18 cellular contexts compared by ENCODE assay signal in the genomic region with DNA sequence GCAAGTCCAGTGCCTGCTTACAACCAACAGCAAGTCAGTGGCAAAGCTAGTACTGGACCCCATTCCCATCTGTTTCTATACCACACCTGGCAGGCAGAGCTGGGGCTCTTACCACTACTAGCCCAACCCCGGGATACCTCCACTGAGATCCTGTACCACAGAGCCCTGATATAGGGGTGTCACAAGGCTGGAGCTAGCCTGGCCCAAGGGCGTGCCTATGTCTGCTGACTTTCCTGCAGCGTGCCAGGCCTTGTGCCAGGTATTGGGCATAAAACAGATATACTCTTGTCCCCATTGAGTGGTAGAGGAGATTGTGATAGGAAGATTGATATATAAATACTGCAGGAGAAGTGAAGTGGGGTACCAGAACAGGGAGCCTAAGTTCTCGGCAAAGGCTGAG. TPM values are rescaled to one million over a fixed set of nuclear protein-coding genes. Genes with fewer than 3 reads are reported as not detected.
A peak's percentile ranks its signal among the peaks of the same experiment; 100 is the strongest.
DNase-seq lines count a peak whose midpoint lies in the region; ATAC-seq and TF ChIP-seq lines count a peak whose summit lies in the region.
"Had no signal": no experiment of that assay in that cellular context is flagged by ENCODE, and none has a peak within 500 bp of the region (broad histone marks: within the 10 kb centered on the region; RNA-seq: fewer than 3 reads in every experiment).

No MANE protein-coding gene starts in this region.

- no peaks in the 10 kb centered on the region for H3K27me3 Mint-ChIP-seq in CD4-positive, CD25-positive, alpha-beta regulatory T cell
- no peaks in the 10 kb centered on the region for H3K27me3 Mint-ChIP-seq in CD8-positive, alpha-beta memory T cell
- H3K27me3 Mint-ChIP-seq: CD4-positive, alpha-beta T cell had no signal

- H2AFZ ChIP-seq in osteoblast (ENCODE audit: low read length) = no peak overlapping the region
- H2AFZ ChIP-seq: GM23338 had no signal

- H3K27ac ChIP-seq in CD4-positive, CD25-positive, alpha-beta regulatory T cell (ENCODE audit: insufficient read depth, low read length, poor library complexity, severe bottlenecking) = no peak overlapping the region
- no peak overlapping the region for H3K27ac ChIP-seq in CD8-positive, alpha-beta memory T cell (ENCODE audit: low read depth, low read length)
- H3K27ac ChIP-seq in left ventricle myocardium inferior (replicated peaks) (peak overlapping the region; percentile 51), osteoblast (ENCODE audit: low read depth, low read length) (no peak overlapping the region), gastrocnemius medialis (peak overlapping the region in 2 of 4 donors; percentile 35 to 49), tibial nerve (no peak overlapping the region)
- H3K27ac ChIP-seq: HL-60 had no signal

- H3K4me3 Mint-ChIP-seq in CD4-positive, CD25-positive, alpha-beta regulatory T cell = no peak overlapping the region
- H3K4me3 Mint-ChIP-seq in CD8-positive, alpha-beta memory T cell = no peak overlapping the region
- H3K4me3 Mint-ChIP-seq: CD4-positive, alpha-beta T cell; GM23338 had no signal

- peaks cover 48% of the 10 kb centered on the region for H3K36me3 Mint-ChIP-seq in CD4-positive, CD25-positive, alpha-beta regulatory T cell
- H3K36me3 Mint-ChIP-seq in CD8-positive, alpha-beta memory T cell = peaks cover 0 to 97% (median 30%) of the 10 kb centered on the region in 3 donors

- TF ChIP-seq CTCF in left ventricle myocardium inferior (IDR thresholded peaks at IDR 0.05; ENCODE audit: borderline replicate concordance) = no peak
- no peak for TF ChIP-seq CTCF in osteoblast (IDR thresholded peaks at IDR 0.05; ENCODE audit: extremely low read depth, low read depth, low read length)
- TF ChIP-seq CTCF in gastrocnemius medialis (IDR thresholded peaks at IDR 0.05 in 4 of 5, conservative IDR thresholded peaks at IDR 0.05 in 1 of 5) = no peak
- TF ChIP-seq CTCF in tibial nerve (IDR thresholded peaks at IDR 0.05) = no peak

- H3K4me3 ChIP-seq in CD4-positive, CD25-positive, alpha-beta regulatory T cell (ENCODE audit: low read depth, low read length) = no peak overlapping the region
- no peak overlapping the region for H3K4me3 ChIP-seq in CD8-positive, alpha-beta memory T cell (ENCODE audit: low read length)
- H3K4me3 ChIP-seq in left ventricle myocardium inferior = no peak overlapping the region
- H3K4me3 ChIP-seq in osteoblast (ENCODE audit: insufficient read depth, low read length) = no peak overlapping the region
- H3K4me3 ChIP-seq in gastrocnemius medialis = no peak overlapping the region
- no peak overlapping the region for H3K4me3 ChIP-seq in tibial nerve
- H3K4me3 ChIP-seq: GM23338 had no signal

- H4K20me1 ChIP-seq in osteoblast (ENCODE audit: insufficient read depth, low read length) = peaks cover 41% of the 10 kb centered on the region

- no peaks in the 10 kb centered on the region for H3K9me3 ChIP-seq in CD4-positive, CD25-positive, alpha-beta regulatory T cell (ENCODE audit: control insufficient read depth in 2 of 2, low read length in 2 of 2)
- no peaks in the 10 kb centered on the region for H3K9me3 ChIP-seq in CD8-positive, alpha-beta memory T cell (ENCODE audit: low read length)
- H3K9me3 ChIP-seq in left ventricle myocardium inferior (replicated peaks) (no peaks in the 10 kb centered on the region), osteoblast (ENCODE audit: low read depth, low read length) (no peaks in the 10 kb centered on the region), gastrocnemius medialis (no peaks in the 10 kb centered on the region), tibial nerve (no peaks in the 10 kb centered on the region)
- H3K9me3 ChIP-seq: BE2C had no signal

- no peaks in the 10 kb centered on the region for H3K4me1 ChIP-seq in CD4-positive, CD25-positive, alpha-beta regulatory T cell (ENCODE audit: control insufficient read depth, insufficient read depth, low read length, poor library complexity, severe bottlenecking)
- no peaks in the 10 kb centered on the region for H3K4me1 ChIP-seq in CD8-positive, alpha-beta memory T cell (ENCODE audit: insufficient read depth, low read length)
- H3K4me1 ChIP-seq in left ventricle myocardium inferior (peaks cover 21% of the 10 kb centered on the region), osteoblast (ENCODE audit: insufficient read depth, low read length) (peaks cover 8% of the 10 kb centered on the region), gastrocnemius medialis (peaks cover 6 to 20% of the 10 kb centered on the region in 2 donors), tibial nerve (no peaks in the 10 kb centered on the region)
- H3K4me1 ChIP-seq: BE2C had no signal

- no peaks in the 10 kb centered on the region for H3K9me3 Mint-ChIP-seq in CD4-positive, CD25-positive, alpha-beta regulatory T cell
- H3K9me3 Mint-ChIP-seq in CD8-positive, alpha-beta memory T cell = no peaks in the 10 kb centered on the region
- H3K9me3 Mint-ChIP-seq: CD4-positive, alpha-beta T cell; GM23338 had no signal

- no peaks in the 10 kb centered on the region for H3K27me3 ChIP-seq in CD4-positive, CD25-positive, alpha-beta regulatory T cell (ENCODE audit: control insufficient read depth, insufficient read depth, low read length)
- H3K27me3 ChIP-seq in CD8-positive, alpha-beta memory T cell (ENCODE audit: insufficient read depth, low read length, poor library complexity, severe bottlenecking) = no peaks in the 10 kb centered on the region
- no peaks in the 10 kb centered on the region for H3K27me3 ChIP-seq in left ventricle myocardium inferior (ENCODE audit: low read depth)
- H3K27me3 ChIP-seq in osteoblast (ENCODE audit: insufficient read depth, low read length) = no peaks in the 10 kb centered on the region
- H3K27me3 ChIP-seq in gastrocnemius medialis = no peaks in the 10 kb centered on the region
- no peaks in the 10 kb centered on the region for H3K27me3 ChIP-seq in tibial nerve
- H3K27me3 ChIP-seq: BE2C had no signal

- H3K4me1 Mint-ChIP-seq in CD4-positive, CD25-positive, alpha-beta regulatory T cell = peaks cover 5 to 12% (median 7%) of the 10 kb centered on the region in 4 donors
- H3K4me1 Mint-ChIP-seq in CD8-positive, alpha-beta memory T cell = no peaks in the 10 kb centered on the region
- H3K4me1 Mint-ChIP-seq: GM23338 had no signal

- peak overlapping the region in 2 of 3 donors; percentile 60 to 92 for H3K27ac Mint-ChIP-seq in CD4-positive, CD25-positive, alpha-beta regulatory T cell
- peak overlapping the region in 5 of 8 donors; percentile 7 to 86 (median 40) for H3K27ac Mint-ChIP-seq in CD8-positive, alpha-beta memory T cell
- H3K27ac Mint-ChIP-seq: CD4-positive, alpha-beta T cell; GM23338 had no signal

- in situ Hi-C loops in gastrocnemius medialis (cut with MboI; ENCODE audit: low sequenced_read_pairs in 4 of 4) = no loop called here

- CTCF ChIA-PET in CD8-positive, alpha-beta memory T cell (lab: Charles Lee) = interaction anchor here (2.1 kb wide), 1 partner anchor 18 kb away, joined by 5 read pairs; no protein-coding TSS in a partner anchor

- no peak for ATAC-seq in CD4-positive, CD25-positive, alpha-beta regulatory T cell (ENCODE audit: low read depth in 2 of 2)
- no peak for ATAC-seq in gastrocnemius medialis
- ATAC-seq: GM23338 had no signal

- H3K4me2 ChIP-seq in osteoblast (ENCODE audit: insufficient read depth, low read length) = no peak overlapping the region
- H3K4me2 ChIP-seq: GM23338 had no signal

- POLR2A ChIA-PET in CD8-positive, alpha-beta memory T cell (lab: Charles Lee) = no interaction called here

- peaks cover 85% of the 10 kb centered on the region for H3K36me3 ChIP-seq in CD4-positive, CD25-positive, alpha-beta regulatory T cell (ENCODE audit: control insufficient read depth, insufficient read depth, low read length)
- H3K36me3 ChIP-seq in CD8-positive, alpha-beta memory T cell (ENCODE audit: insufficient read depth, low read length) = peaks cover 37% of the 10 kb centered on the region
- H3K36me3 ChIP-seq in left ventricle myocardium inferior (peaks cover 97% of the 10 kb centered on the region), osteoblast (ENCODE audit: insufficient read depth, low read length) (peaks cover 92% of the 10 kb centered on the region), gastrocnemius medialis (peaks cover 0 to 84% of the 10 kb centered on the region in 2 donors), tibial nerve (peaks cover 0 to 100% (median 22%) of the 10 kb centered on the region in 3 donors)

- TF ChIP-seq POLR2A in gastrocnemius medialis (IDR thresholded peaks at IDR 0.05) (no peak), tibial nerve (IDR thresholded peaks at IDR 0.05) (no peak)

- no peak for TF ChIP-seq EP300 in tibial nerve (IDR thresholded peaks at IDR 0.05)

- DNase-seq in CD4-positive, CD25-positive, alpha-beta regulatory T cell = no peak
- no peak for DNase-seq in CD8-positive, alpha-beta memory T cell
- DNase-seq in left ventricle myocardium inferior (peak; percentile 45), osteoblast (ENCODE audit: insufficient read length, low spot score, missing footprints) (peak; percentile 38), gastrocnemius medialis (no peak), hippocampal formation (lab: John Stamatoyannopoulos, UW) (no peak), tibial nerve (ENCODE audit: low spot score in 2 of 2) (no peak)
- DNase-seq: ACHN; BE2C; C1 segment of cervical spinal cord; CD4-positive, alpha-beta T cell; DMS153; DMS79; GDM1; HCEC 1CT had no signal

- intact Hi-C loops in left ventricle myocardium inferior (cut with micrococcal nuclease) = no loop called here
- intact Hi-C loops in gastrocnemius medialis (cut with DNase I; ENCODE audit: low total_unique reads) = no loop called here

- peaks cover 35% of the 10 kb centered on the region for H3K79me2 ChIP-seq in osteoblast (ENCODE audit: insufficient read depth, low read length)

- WGBS in tibial nerve, 2 donors = 91 to 94% methylated on average over 4 of the region's 4 CpGs

RNA-seq across cellular contexts. Expression of a gene that starts 44.4 kb away (rescaled TPM):
- 9.4 TPM for total RNA-seq in CD4-positive, CD25-positive, alpha-beta regulatory T cell
- polyA plus RNA-seq in CD4-positive, CD25-positive, alpha-beta regulatory T cell = 10 to 100 TPM in 3 of 4 donors, 1 to 10 TPM in 1; 8.9 to 19.3 (median 16.0) TPM
- total RNA-seq in CD8-positive, alpha-beta memory T cell = 10 to 100 TPM; 26.5 to 28.4 TPM
- polyA plus RNA-seq in CD8-positive, alpha-beta memory T cell = 6.9 TPM
- 7.3 TPM for total RNA-seq in left ventricle myocardium inferior
- total RNA-seq in osteoblast = 1.4 and 2.7 TPM in 2 replicates
- 1 to 10 TPM; 1.9 to 5.1 (median 2.7) TPM for total RNA-seq in gastrocnemius medialis
- 10 to 100 TPM in 1 of 4 donors, 1 to 10 TPM in 3; 6.0 to 11.1 (median 8.2) TPM for total RNA-seq in tibial nerve
- total RNA-seq: GM23338, HT1080 had no signal
- polyA plus RNA-seq: GM23338 had no signal

Comparison
In these comparisons a context has a peak if more than half of its experiments do, and no peak if none do; other contexts are left out.
1. DNase-seq: peak in left ventricle myocardium inferior (single experiment) and osteoblast (single experiment); none in CD4-positive, CD25-positive, alpha-beta regulatory T cell (0 of 3), CD8-positive, alpha-beta memory T cell (0 of 5), gastrocnemius medialis (0 of 2), hippocampal formation (0 of 2) and tibial nerve (0 of 2).